Comparison of ENCODE assay signal across 1 cellular context in the genomic region with DNA sequence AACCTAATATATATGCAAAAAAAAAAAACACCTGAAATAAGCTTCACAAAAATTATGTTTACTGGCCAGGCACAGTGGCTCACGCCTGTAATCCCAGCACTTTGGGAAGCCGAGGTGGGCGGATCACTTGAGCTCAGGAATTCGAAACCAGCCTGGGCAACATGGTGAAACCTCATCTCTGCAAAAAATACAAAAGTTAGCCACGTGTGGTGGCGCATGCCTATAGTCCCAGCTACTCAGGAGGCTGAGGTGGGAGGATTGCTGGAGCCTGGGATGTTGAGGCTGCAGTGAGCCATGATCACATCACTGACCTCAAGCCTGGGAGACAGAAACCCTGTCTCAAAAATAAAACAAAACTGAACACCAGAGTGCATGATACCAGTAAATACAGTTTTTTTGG.
A peak's percentile ranks its signal among the peaks of the same experiment; 100 is the strongest.
TF ChIP-seq lines count a peak whose summit lies in the region.

No MANE protein-coding gene starts in this region.

TF ChIP-seq in HEK293, 187 proteins besides CTCF, POLR2A, EP300 and RAD21 (continued from another document):
- TF ChIP-seq, protein P1, sequence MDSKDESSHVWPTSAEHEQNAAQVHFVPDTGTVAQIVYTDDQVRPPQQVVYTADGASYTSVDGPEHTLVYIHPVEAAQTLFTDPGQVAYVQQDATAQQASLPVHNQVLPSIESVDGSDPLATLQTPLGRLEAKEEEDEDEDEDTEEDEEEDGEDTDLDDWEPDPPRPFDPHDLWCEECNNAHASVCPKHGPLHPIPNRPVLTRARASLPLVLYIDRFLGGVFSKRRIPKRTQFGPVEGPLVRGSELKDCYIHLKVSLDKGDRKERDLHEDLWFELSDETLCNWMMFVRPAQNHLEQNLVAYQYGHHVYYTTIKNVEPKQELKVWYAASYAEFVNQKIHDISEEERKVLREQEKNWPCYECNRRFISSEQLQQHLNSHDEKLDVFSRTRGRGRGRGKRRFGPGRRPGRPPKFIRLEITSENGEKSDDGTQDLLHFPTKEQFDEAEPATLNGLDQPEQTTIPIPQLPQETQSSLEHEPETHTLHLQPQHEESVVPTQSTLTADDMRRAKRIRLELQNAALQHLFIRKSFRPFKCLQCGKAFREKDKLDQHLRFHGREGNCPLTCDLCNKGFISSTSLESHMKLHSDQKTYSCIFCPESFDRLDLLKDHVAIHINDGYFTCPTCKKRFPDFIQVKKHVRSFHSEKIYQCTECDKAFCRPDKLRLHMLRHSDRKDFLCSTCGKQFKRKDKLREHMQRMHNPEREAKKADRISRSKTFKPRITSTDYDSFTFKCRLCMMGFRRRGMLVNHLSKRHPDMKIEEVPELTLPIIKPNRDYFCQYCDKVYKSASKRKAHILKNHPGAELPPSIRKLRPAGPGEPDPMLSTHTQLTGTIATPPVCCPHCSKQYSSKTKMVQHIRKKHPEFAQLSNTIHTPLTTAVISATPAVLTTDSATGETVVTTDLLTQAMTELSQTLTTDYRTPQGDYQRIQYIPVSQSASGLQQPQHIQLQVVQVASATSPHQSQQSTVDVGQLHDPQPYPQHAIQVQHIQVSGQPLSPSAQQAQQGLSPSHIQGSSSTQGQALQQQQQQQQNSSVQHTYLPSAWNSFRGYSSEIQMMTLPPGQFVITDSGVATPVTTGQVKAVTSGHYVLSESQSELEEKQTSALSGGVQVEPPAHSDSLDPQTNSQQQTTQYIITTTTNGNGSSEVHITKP (tag by site-specific recombination; IDR thresholded peaks at IDR 0.05), result 0 out of 2 replicates have a peak, but pooled peaks have one; percentile 20
TF ChIP-seq in HEK293: peak in this region for 6; not testable (repeated sequence) for 181.
